In the genomic region with DNA sequence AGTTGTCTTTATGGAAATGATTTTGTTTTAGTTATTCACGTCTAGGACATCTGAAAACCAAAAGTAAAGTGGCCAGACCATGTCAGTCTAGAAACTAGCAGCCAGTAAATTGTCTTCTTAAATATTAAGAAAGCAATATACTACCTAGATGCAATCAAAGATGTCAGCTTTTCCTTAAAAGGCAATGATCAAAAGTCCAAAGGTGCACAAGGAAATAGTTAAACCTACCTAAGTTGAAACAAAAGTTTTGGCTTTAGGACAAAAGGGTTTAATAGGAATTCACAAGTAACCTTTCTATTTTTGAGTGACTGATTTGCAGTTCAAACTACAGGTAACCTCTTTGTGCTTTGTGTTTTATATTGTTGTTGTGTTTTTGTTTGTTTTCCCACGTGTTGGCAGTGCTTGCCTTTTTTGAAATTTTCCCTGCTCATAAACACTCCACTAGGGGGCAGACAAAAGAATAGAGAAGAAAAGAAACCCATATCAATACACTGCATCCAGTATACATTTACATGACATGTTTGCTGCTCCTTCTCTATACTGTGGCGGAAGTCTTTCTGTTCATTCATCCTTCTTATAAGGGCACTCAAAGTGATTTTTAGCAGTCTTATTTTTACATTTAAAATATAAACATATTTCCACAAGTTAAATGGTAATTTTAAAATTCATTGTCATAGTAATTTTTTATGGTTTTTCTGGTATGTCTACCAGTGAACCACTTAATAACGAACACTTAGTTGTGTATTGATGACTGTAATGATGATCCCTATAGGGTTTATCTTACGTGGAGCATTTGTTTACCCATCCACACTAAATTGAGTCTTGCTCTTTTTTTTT, we compare ENCODE assay signal across 1 cellular context.
TF ChIP-seq lines count a peak whose summit lies in the region.

No MANE protein-coding gene starts in this region.

TF ChIP-seq in HepG2, 621 proteins besides CTCF, POLR2A, EP300 and RAD21 (continued from another document):
- no peak for TF ChIP-seq POLR2G (IDR thresholded peaks at IDR 0.05; ENCODE audit: low read depth, low read length)
- TF ChIP-seq, protein P1, sequence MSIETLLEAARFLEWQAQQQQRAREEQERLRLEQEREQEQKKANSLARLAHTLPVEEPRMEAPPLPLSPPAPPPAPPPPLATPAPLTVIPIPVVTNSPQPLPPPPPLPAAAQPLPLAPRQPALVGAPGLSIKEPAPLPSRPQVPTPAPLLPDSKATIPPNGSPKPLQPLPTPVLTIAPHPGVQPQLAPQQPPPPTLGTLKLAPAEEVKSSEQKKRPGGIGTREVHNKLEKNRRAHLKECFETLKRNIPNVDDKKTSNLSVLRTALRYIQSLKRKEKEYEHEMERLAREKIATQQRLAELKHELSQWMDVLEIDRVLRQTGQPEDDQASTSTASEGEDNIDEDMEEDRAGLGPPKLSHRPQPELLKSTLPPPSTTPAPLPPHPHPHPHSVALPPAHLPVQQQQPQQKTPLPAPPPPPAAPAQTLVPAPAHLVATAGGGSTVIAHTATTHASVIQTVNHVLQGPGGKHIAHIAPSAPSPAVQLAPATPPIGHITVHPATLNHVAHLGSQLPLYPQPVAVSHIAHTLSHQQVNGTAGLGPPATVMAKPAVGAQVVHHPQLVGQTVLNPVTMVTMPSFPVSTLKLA (IDR thresholded peaks at IDR 0.05) = peak; percentile 28; the same call in 1 of the 2 replicates
- peak; percentile 69; the same call in 1 of the 2 replicates for TF ChIP-seq SRF (IDR thresholded peaks at IDR 0.05; ENCODE audit: low read depth, low read length)
- no peak for TF ChIP-seq KLF9 (CRISPR knock-in tag; IDR thresholded peaks at IDR 0.05; ENCODE audit: low read depth)
- TF ChIP-seq SMC3 (IDR thresholded peaks at IDR 0.05; ENCODE audit: low read length) = peak; percentile 18; the same call in 1 of the 2 replicates
- TF ChIP-seq GFI1 (CRISPR knock-in tag; IDR thresholded peaks at IDR 0.05; ENCODE audit: borderline replicate concordance) = no peak
